In genomic region chr20:3777381-3777725, GRCh38 we compare ENCODE assay signal across 9 cellular contexts. TPM values are rescaled to one million over a fixed set of nuclear protein-coding genes. Genes with fewer than 3 reads are reported as not detected.
DNase-seq lines count a peak whose midpoint lies in the region; ATAC-seq and TF ChIP-seq lines count a peak whose summit lies in the region.
"Had no signal": no experiment of that assay in that cellular context is flagged by ENCODE, and none has a peak within 500 bp of the region (broad histone marks: within the 10 kb centered on the region; RNA-seq: fewer than 3 reads in every experiment).

No MANE protein-coding gene starts in this region.

- no peak for DNase-seq in SK-N-SH
- no peak for DNase-seq in astrocyte of the cerebellum (ENCODE audit: low read depth)
- no peak for DNase-seq in lower leg skin (ENCODE audit: low spot score in 2 of 2)
- DNase-seq in NOMO-1 (lab: John Stamatoyannopoulos, UW; ENCODE audit: unreplicated experiment in 2 of 2), result no peak

- peaks cover 9% of the 10 kb centered on the region for H3F3A ChIP-seq in SK-N-SH (replicated peaks; ENCODE audit: insufficient read depth)

- TF ChIP-seq CTCF in SK-N-SH (IDR thresholded peaks at IDR 0.05), result no peak
- TF ChIP-seq CTCF in astrocyte of the cerebellum (IDR thresholded peaks at IDR 0.05; ENCODE audit: low read depth, low read length, missing control alignments), result no peak
- no peak for TF ChIP-seq CTCF in lower leg skin (IDR thresholded peaks at IDR 0.05)

- no peak for TF ChIP-seq RAD21 in SK-N-SH (IDR thresholded peaks at IDR 0.05; ENCODE audit: low read length)

- no peaks in the 10 kb centered on the region for H3K9me2 ChIP-seq in SK-N-SH

- no peak for TF ChIP-seq POLR2A in lower leg skin (IDR thresholded peaks at IDR 0.05)

- no peak for TF ChIP-seq EP300 in SK-N-SH (IDR thresholded peaks at IDR 0.05; ENCODE audit: borderline replicate concordance in 1 of 2, low read depth in 1 of 2, low read length in 1 of 2)

- WGBS in SK-N-SH (ENCODE audit: low lambda C conversion rate), result 40% methylated on average over 16 of the region's 16 CpGs
- WGBS in lower leg skin, 2 donors, result 13 to 15% methylated on average over 10 to 16 of the region's 16 CpGs

- peaks cover 0 to 12% of the 10 kb centered on the region in 2 experiments; a peak in 1 of 4 replicates for H3K4me1 ChIP-seq in SK-N-SH (ENCODE audit: control insufficient read depth in 1 of 2, insufficient read depth in 2 of 2, low read depth in 1 of 2, low read length in 1 of 2)
- H3K4me1 ChIP-seq in stomach smooth muscle (ENCODE audit: control insufficient read depth, insufficient read depth, low read length), result peaks cover 21% of the 10 kb centered on the region

- POLR2A ChIA-PET in SK-N-SH (lab: Yijun Ruan, JAX), result interaction anchor here (1.4 to 2.5 kb wide), 3 partner anchors 9 to 43 kb away, joined by 7 to 18 read pairs (median 9); partner anchors contain the start of genes ADISSP and AP5S1

- intact Hi-C loops in lower leg skin (cut with DNase I; ENCODE audit: low total_unique reads), result no loop called here

- in situ Hi-C loops in astrocyte of the cerebellum (cut with HindIII; ENCODE audit: low sequenced_read_pairs), result no loop called here

- CTCF ChIA-PET in SK-N-SH (lab: Yijun Ruan, JAX), result interaction anchor here (0.6 to 6.8 kb wide), 10 partner anchors 9 to 214 kb away, joined by 3 to 38 read pairs (median 10); partner anchors contain the start of genes ADISSP, AP5S1 and CENPB

- ATAC-seq in SK-N-SH treated with all-trans-retinoic acid at 6 μM for 48 hours, result no peak
- ATAC-seq in GM19463 (IDR thresholded peaks at IDR 0.05; ENCODE audit: unreplicated experiment), result no peak
- no peak for ATAC-seq in HG03520 (IDR thresholded peaks at IDR 0.05; ENCODE audit: unreplicated experiment)

- peak overlapping the region in 1 of 2 experiments; percentile 24; a peak in 1 of 4 replicates for H3K27ac ChIP-seq in SK-N-SH (ENCODE audit: low read depth in 2 of 2, low read length in 1 of 2)
- no peak overlapping the region for H3K27ac ChIP-seq in stomach smooth muscle (ENCODE audit: low read length)
- H3K27ac ChIP-seq: C4-2B had no signal

- H2AFZ ChIP-seq in SK-N-SH (ENCODE audit: low read depth), result peak overlapping the region; percentile 40; the same call in 1 of the 2 replicates

- H3K27me3 ChIP-seq in SK-N-SH (ENCODE audit: insufficient read depth), result no peaks in the 10 kb centered on the region
- no peaks in the 10 kb centered on the region for H3K27me3 ChIP-seq in stomach smooth muscle (ENCODE audit: control insufficient read depth in 1 of 2, insufficient read depth in 2 of 2, low read length in 2 of 2)

- peak overlapping the region; percentile 8; the same call in 1 of the 2 replicates for H3K4me2 ChIP-seq in SK-N-SH

- H3K9me3 ChIP-seq in SK-N-SH (no peaks in the 10 kb centered on the region), stomach smooth muscle (ENCODE audit: control insufficient read depth in 2 of 2, low read length in 2 of 2) (no peaks in the 10 kb centered on the region)

- H3K9ac ChIP-seq in SK-N-SH (no peak overlapping the region), stomach smooth muscle (ENCODE audit: low read length in 2 of 2) (peak overlapping the region; percentile 63 to 68)

- H3K79me2 ChIP-seq in SK-N-SH (ENCODE audit: insufficient read depth), result peaks cover 2% of the 10 kb centered on the region; the same call in 1 of the 2 replicates

- H4K20me1 ChIP-seq in SK-N-SH (ENCODE audit: insufficient read depth), result peaks cover 8% of the 10 kb centered on the region; the same call in 1 of the 2 replicates

- peak overlapping the region in 1 of 2 experiments; percentile 42; a peak in 2 of 4 replicates for H3K4me3 ChIP-seq in SK-N-SH (ENCODE audit: low read depth in 2 of 2, low read length in 1 of 2)
- H3K4me3 ChIP-seq in astrocyte of the cerebellum (ENCODE audit: low read depth, low read length), result peak overlapping the region; percentile 14
- peak overlapping the region; percentile 24 for H3K4me3 ChIP-seq in lower leg skin (ENCODE audit: low read depth, poor library complexity, severe bottlenecking)
- H3K4me3 ChIP-seq in stomach smooth muscle (ENCODE audit: low read length in 2 of 2), result peak overlapping the region; percentile 67 to 76

- H3K36me3 ChIP-seq in SK-N-SH (replicated peaks in 1 of 2; ENCODE audit: control insufficient read depth in 1 of 2, insufficient read depth in 2 of 2, low read length in 1 of 2) (no peaks in the 10 kb centered on the region), stomach smooth muscle (ENCODE audit: control insufficient read depth in 2 of 2, insufficient read depth in 2 of 2, low read length in 2 of 2) (no peaks in the 10 kb centered on the region)

TF ChIP-seq in SK-N-SH, 30 proteins besides CTCF, POLR2A, EP300 and RAD21 (continues in another document):
- TF ChIP-seq ZBTB33 (IDR thresholded peaks at IDR 0.05; ENCODE audit: borderline replicate concordance, low read depth) (no peak), RXRA (IDR thresholded peaks at IDR 0.05; ENCODE audit: borderline replicate concordance, low read depth) (no peak), TEAD4 (IDR thresholded peaks at IDR 0.05; ENCODE audit: borderline replicate concordance, insufficient read depth) (no peak), RCOR1 (IDR thresholded peaks at IDR 0.05; ENCODE audit: low read length) (no peak), GATA2 (CRISPR knock-in tag; IDR thresholded peaks at IDR 0.05) (no peak), GABPA (IDR thresholded peaks at IDR 0.05; ENCODE audit: low read depth) (no peak)

TF ChIP-seq in SK-N-SH treated with all-trans-retinoic acid at 6 μM for 48 hours, 23 proteins besides CTCF, POLR2A, EP300 and RAD21 (continues in another document):
- TF ChIP-seq PPARA (CRISPR knock-in tag; IDR thresholded peaks at IDR 0.05; ENCODE audit: borderline replicate concordance), result no peak
- no peak for TF ChIP-seq CSDC2 (CRISPR knock-in tag; IDR thresholded peaks at IDR 0.05)
- no peak for TF ChIP-seq TCF4 (CRISPR knock-in tag; IDR thresholded peaks at IDR 0.05; ENCODE audit: borderline replicate concordance)
- TF ChIP-seq CSRNP3 (CRISPR knock-in tag; IDR thresholded peaks at IDR 0.05), result no peak
- no peak for TF ChIP-seq ZFP30 (CRISPR knock-in tag; IDR thresholded peaks at IDR 0.05)
- TF ChIP-seq, protein P1, sequence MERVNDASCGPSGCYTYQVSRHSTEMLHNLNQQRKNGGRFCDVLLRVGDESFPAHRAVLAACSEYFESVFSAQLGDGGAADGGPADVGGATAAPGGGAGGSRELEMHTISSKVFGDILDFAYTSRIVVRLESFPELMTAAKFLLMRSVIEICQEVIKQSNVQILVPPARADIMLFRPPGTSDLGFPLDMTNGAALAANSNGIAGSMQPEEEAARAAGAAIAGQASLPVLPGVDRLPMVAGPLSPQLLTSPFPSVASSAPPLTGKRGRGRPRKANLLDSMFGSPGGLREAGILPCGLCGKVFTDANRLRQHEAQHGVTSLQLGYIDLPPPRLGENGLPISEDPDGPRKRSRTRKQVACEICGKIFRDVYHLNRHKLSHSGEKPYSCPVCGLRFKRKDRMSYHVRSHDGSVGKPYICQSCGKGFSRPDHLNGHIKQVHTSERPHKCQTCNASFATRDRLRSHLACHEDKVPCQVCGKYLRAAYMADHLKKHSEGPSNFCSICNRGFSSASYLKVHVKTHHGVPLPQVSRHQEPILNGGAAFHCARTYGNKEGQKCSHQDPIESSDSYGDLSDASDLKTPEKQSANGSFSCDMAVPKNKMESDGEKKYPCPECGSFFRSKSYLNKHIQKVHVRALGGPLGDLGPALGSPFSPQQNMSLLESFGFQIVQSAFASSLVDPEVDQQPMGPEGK (CRISPR knock-in tag; IDR thresholded peaks at IDR 0.05; ENCODE audit: borderline replicate concordance), result no peak

RNA-seq across cellular contexts. Expression of gene SPEF1, which starts 3.9 kb away (rescaled TPM):
- 1.6 and 1.8 TPM in 2 replicates for polyA plus RNA-seq in SK-N-SH (2012; rRNA removed)
- polyA plus RNA-seq in SK-N-SH (2012; cell fraction: cytosol; rRNA removed), result 1.1 and 1.4 TPM in 2 replicates
- 4.5 and 5.8 TPM in 2 replicates for polyA plus RNA-seq in SK-N-SH (2012; cell fraction: nucleus; rRNA removed)
- total RNA-seq in lower leg skin, result under 1 TPM in 1 of 4 donors, not detected in 3; 0.13 TPM

RNA-seq across cellular contexts. Expression of gene CENPB, which starts 9.2 kb away (rescaled TPM):
- 37.6 and 41.2 TPM in 2 replicates for polyA plus RNA-seq in SK-N-SH (2012; rRNA removed)
- 29.8 and 39.9 TPM in 2 replicates for polyA plus RNA-seq in SK-N-SH (2012; cell fraction: cytosol; rRNA removed)
- 26.3 and 35.2 TPM in 2 replicates for polyA plus RNA-seq in SK-N-SH (2012; cell fraction: nucleus; rRNA removed)
- 100 to 1,000 TPM in 2 of 4 donors, 10 to 100 TPM in 2; 94.4 to 109 (median 99.8) TPM for total RNA-seq in lower leg skin

RNA-seq across cellular contexts. Expression of gene ADISSP, which starts 9.8 kb away (rescaled TPM):
- 59.9 and 73.9 TPM in 2 replicates for polyA plus RNA-seq in SK-N-SH (2012; rRNA removed)
- 31.6 and 54.9 TPM in 2 replicates for polyA plus RNA-seq in SK-N-SH (2012; cell fraction: cytosol; rRNA removed)
- polyA plus RNA-seq in SK-N-SH (2012; cell fraction: nucleus; rRNA removed), result 36.1 and 49.8 TPM in 2 replicates
- 10 to 100 TPM in 3 of 4 donors, 1 to 10 TPM in 1; 9.7 to 21.8 (median 15.5) TPM for total RNA-seq in lower leg skin

RNA-seq across cellular contexts. Expression of gene CDC25B, which starts 18.8 kb away (rescaled TPM):
- polyA plus RNA-seq in SK-N-SH (2012; rRNA removed), result 41.5 and 56.5 TPM in 2 replicates
- 26.5 and 35.3 TPM in 2 replicates for polyA plus RNA-seq in SK-N-SH (2012; cell fraction: cytosol; rRNA removed)
- polyA plus RNA-seq in SK-N-SH (2012; cell fraction: nucleus; rRNA removed), result 173 and 208 TPM in 2 replicates
- 10 to 100 TPM; 13.5 to 23.2 (median 18.5) TPM for total RNA-seq in lower leg skin

RNA-seq across cellular contexts. Expression of gene AP5S1, which starts 43.0 kb away (rescaled TPM):
- polyA plus RNA-seq in SK-N-SH (2012; rRNA removed), result 8.6 and 10.3 TPM in 2 replicates
- polyA plus RNA-seq in SK-N-SH (2012; cell fraction: cytosol; rRNA removed), result 4.7 and 6.5 TPM in 2 replicates
- 9.7 and 10.8 TPM in 2 replicates for polyA plus RNA-seq in SK-N-SH (2012; cell fraction: nucleus; rRNA removed)
- 10 to 100 TPM in 2 of 4 donors, 1 to 10 TPM in 2; 7.7 to 16.8 (median 10.5) TPM for total RNA-seq in lower leg skin
